9 cellular contexts compared by ENCODE assay signal in the genomic region with DNA sequence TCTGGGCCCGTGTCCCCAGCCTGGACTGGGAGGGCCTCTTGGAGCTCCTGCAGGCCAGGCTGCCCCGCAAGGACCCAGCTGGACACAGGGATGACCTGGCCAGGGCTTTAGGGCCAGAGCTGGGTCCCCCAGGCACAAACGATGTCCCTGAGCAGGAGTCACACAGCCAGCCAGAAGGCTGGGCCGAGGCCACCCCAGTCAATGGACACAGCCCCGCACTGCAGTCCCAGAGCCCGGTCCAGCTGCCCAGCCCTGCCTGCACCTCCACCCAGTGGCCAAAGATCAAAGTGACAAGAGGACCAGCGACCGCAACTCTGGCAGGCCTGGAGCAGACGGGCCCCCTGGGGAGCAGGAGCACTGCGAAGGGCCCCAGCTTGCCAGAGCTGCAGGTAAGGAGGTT. TPM values are rescaled to one million over a fixed set of nuclear protein-coding genes. Genes with fewer than 3 reads are reported as not detected.
DNase-seq lines count a peak whose midpoint lies in the region; ATAC-seq and TF ChIP-seq lines count a peak whose summit lies in the region.
"Had no signal": no experiment of that assay in that cellular context is flagged by ENCODE, and none has a peak within 500 bp of the region (broad histone marks: within the 10 kb centered on the region; RNA-seq: fewer than 3 reads in every experiment).

No MANE protein-coding gene starts in this region.

- no peak for ATAC-seq in HG03135 (IDR thresholded peaks at IDR 0.05; ENCODE audit: unreplicated experiment)
- no peak for ATAC-seq in HG02623 (IDR thresholded peaks at IDR 0.05; ENCODE audit: unreplicated experiment)
- ATAC-seq in HG03342 (IDR thresholded peaks at IDR 0.05; ENCODE audit: unreplicated experiment) = no peak

- no peak overlapping the region for H3K4me3 Mint-ChIP-seq in nephron progenitor cell
- H3K4me3 Mint-ChIP-seq in activated CD4-positive, alpha-beta T cell treated with anti-CD3 and anti-CD28 coated beads, Interleukin-2, amount 10 ng/mL, durations not matched to agents 7 days and 5 days = no peak overlapping the region
- H3K4me3 Mint-ChIP-seq: activated naive CD8-positive, alpha-beta T cell had no signal

- no TSS peak for BruUV-seq in PC-9 (replicated peaks; lab: Mats Ljungman, UMichigan)

- peaks cover 4% of the 10 kb centered on the region for H3K27me3 Mint-ChIP-seq in nephron progenitor cell (ENCODE audit: low read depth, poor library complexity)
- H3K27me3 Mint-ChIP-seq in activated CD4-positive, alpha-beta T cell treated with anti-CD3 and anti-CD28 coated beads, Interleukin-2, amount 10 ng/mL, durations not matched to agents 7 days and 5 days = no peaks in the 10 kb centered on the region

- DNase-seq in BJ (ENCODE audit: low read depth) = no peak
- DNase-seq in PC-9 = peak; percentile 64 to 68
- DNase-seq in fibroblast of mammary gland (ENCODE audit: low read depth) = no peak
- DNase-seq in nephron progenitor cell = peak; percentile 72
- DNase-seq in activated CD4-positive, alpha-beta T cell treated with anti-CD3 and anti-CD28 coated beads, Interleukin-2, amount 10 ng/mL, durations not matched to agents 7 days and 5 days = no peak

- peaks cover 63% of the 10 kb centered on the region for H3K4me1 Mint-ChIP-seq in nephron progenitor cell
- no peaks in the 10 kb centered on the region for H3K4me1 Mint-ChIP-seq in activated CD4-positive, alpha-beta T cell treated with anti-CD3 and anti-CD28 coated beads, Interleukin-2, amount 10 ng/mL, durations not matched to agents 7 days and 5 days

- TF ChIP-seq CTCF in BJ (IDR thresholded peaks at IDR 0.05; ENCODE audit: insufficient read depth, low read depth, low read length) = peak; percentile 42
- TF ChIP-seq CTCF in PC-9 (conservative IDR thresholded peaks at IDR 0.05) = peak; percentile 77
- peak; percentile 35 for TF ChIP-seq CTCF in fibroblast of mammary gland (conservative IDR thresholded peaks at IDR 0.05; ENCODE audit: control insufficient read depth, insufficient read depth, low read depth, low read length)
- peak; percentile 53 for TF ChIP-seq CTCF in nephron progenitor cell (IDR thresholded peaks at IDR 0.05)

- intact Hi-C loops in PC-9 (cut with micrococcal nuclease; ENCODE audit: unreplicated experiment) = no loop called here

- H3K36me3 ChIP-seq in BJ (ENCODE audit: control insufficient read depth, insufficient read depth, low read length) (no peaks in the 10 kb centered on the region), PC-9 (ENCODE audit: low read depth) (no peaks in the 10 kb centered on the region)

- H4K20me1 ChIP-seq in PC-9 (ENCODE audit: insufficient read depth) = no peaks in the 10 kb centered on the region

- no peaks in the 10 kb centered on the region for H3K79me2 ChIP-seq in PC-9 (ENCODE audit: low read depth)

- no peak overlapping the region for H2AFZ ChIP-seq in PC-9

- H3K9me2 ChIP-seq in PC-9 (ENCODE audit: insufficient read depth) = no peaks in the 10 kb centered on the region

- H3K9me3 ChIP-seq in PC-9 (ENCODE audit: insufficient read depth, low read depth) = no peaks in the 10 kb centered on the region

- H3K4me1 ChIP-seq in PC-9 (replicated peaks; ENCODE audit: insufficient read depth) = no peaks in the 10 kb centered on the region

- H3K4me2 ChIP-seq in PC-9 = no peak overlapping the region

- H3F3A ChIP-seq in PC-9 (ENCODE audit: insufficient read depth, low read depth) = peaks cover 8% of the 10 kb centered on the region

- CTCF ChIA-PET in BJ (lab: Yijun Ruan, JAX) (interaction anchor here (0.5 to 1.5 kb wide), 7 partner anchors 16 to 611 kb away, joined by 3 to 6 read pairs (median 3); no protein-coding TSS in a partner anchor), PC-9 (lab: Charles Lee) (interaction anchor here (0.6 to 0.7 kb wide), 2 partner anchors 28 to 114 kb away, joined by 3 read pairs; no protein-coding TSS in a partner anchor)
- CTCF ChIA-PET in activated CD4-positive, alpha-beta T cell treated with anti-CD3 and anti-CD28 coated beads, Interleukin-2, amount 10 ng/mL, durations not matched to agents 7 days and 5 days (lab: Charles Lee) = no interaction called here

- peaks cover 2% of the 10 kb centered on the region for H3K36me3 Mint-ChIP-seq in nephron progenitor cell (ENCODE audit: low read depth)
- H3K36me3 Mint-ChIP-seq in activated CD4-positive, alpha-beta T cell treated with anti-CD3 and anti-CD28 coated beads, Interleukin-2, amount 10 ng/mL, durations not matched to agents 7 days and 5 days (ENCODE audit: low read depth) = no peaks in the 10 kb centered on the region

- H3K27me3 ChIP-seq in BJ (ENCODE audit: control insufficient read depth, insufficient read depth, low read length) (no peaks in the 10 kb centered on the region; the same call in 1 of the 2 replicates), PC-9 (ENCODE audit: insufficient read depth, low read depth) (no peaks in the 10 kb centered on the region)

- no peak overlapping the region for H3K27ac Mint-ChIP-seq in nephron progenitor cell
- no peak overlapping the region for H3K27ac Mint-ChIP-seq in activated CD4-positive, alpha-beta T cell treated with anti-CD3 and anti-CD28 coated beads, Interleukin-2, amount 10 ng/mL, durations not matched to agents 7 days and 5 days
- H3K27ac Mint-ChIP-seq: activated naive CD8-positive, alpha-beta T cell had no signal

- no peaks in the 10 kb centered on the region for H3K9me3 Mint-ChIP-seq in nephron progenitor cell
- H3K9me3 Mint-ChIP-seq in activated CD4-positive, alpha-beta T cell treated with anti-CD3 and anti-CD28 coated beads, Interleukin-2, amount 10 ng/mL, durations not matched to agents 7 days and 5 days = no peaks in the 10 kb centered on the region

- H3K27ac ChIP-seq in PC-9 = no peak overlapping the region

- POLR2A ChIA-PET in BJ (lab: Charles Lee) (no interaction called here), PC-9 (lab: Charles Lee; ENCODE audit: unreplicated experiment) (no interaction called here)
- POLR2A ChIA-PET in activated CD4-positive, alpha-beta T cell treated with anti-CD3 and anti-CD28 coated beads, Interleukin-2, amount 10 ng/mL, durations not matched to agents 7 days and 5 days (lab: Charles Lee) = no interaction called here

- H3K4me3 ChIP-seq in BJ (ENCODE audit: low read depth, low read length) (no peak overlapping the region), PC-9 (no peak overlapping the region), fibroblast of mammary gland (ENCODE audit: control insufficient read depth, low read depth, low read length) (no peak overlapping the region)

RNA-seq across cellular contexts. Expression of gene TRIOBP, which starts 38.2 kb away (rescaled TPM):
- polyA plus RNA-seq in BJ (2011; rRNA removed) = 52.0 and 73.9 TPM in 2 replicates
- 86.6 and 99.0 TPM in 2 replicates for polyA minus RNA-seq in BJ (2011; rRNA and poly(A)+ RNA removed)
- total RNA-seq in PC-9 (2021) = 170 and 172 TPM in 2 replicates
- 10 to 100 TPM; 44.1 to 53.5 TPM for total RNA-seq in activated CD4-positive, alpha-beta T cell treated with anti-CD3 and anti-CD28 coated beads, Interleukin-2, amount 10 ng/mL, durations not matched to agents 7 days and 5 days

RNA-seq across cellular contexts. Expression of gene NOL12, which starts 48.9 kb away (rescaled TPM):
- 11.0 and 16.5 TPM in 2 replicates for polyA plus RNA-seq in BJ (2011; rRNA removed)
- polyA minus RNA-seq in BJ (2011; rRNA and poly(A)+ RNA removed) = 6.8 and 8.0 TPM in 2 replicates
- 42.1 and 44.3 TPM in 2 replicates for total RNA-seq in PC-9 (2021)
- total RNA-seq in activated CD4-positive, alpha-beta T cell treated with anti-CD3 and anti-CD28 coated beads, Interleukin-2, amount 10 ng/mL, durations not matched to agents 7 days and 5 days = 10 to 100 TPM; 57.3 to 57.7 TPM

RNA-seq across cellular contexts. Expression of gene LGALS1, which starts 59.6 kb away (rescaled TPM):
- polyA plus RNA-seq in BJ (2011; rRNA removed) = 9,083 and 9,143 TPM in 2 replicates
- polyA minus RNA-seq in BJ (2011; rRNA and poly(A)+ RNA removed) = 3,496 and 6,684 TPM in 2 replicates
- 734 and 791 TPM in 2 replicates for total RNA-seq in PC-9 (2021)
- 1,000 to 10,000 TPM; 1,140 to 1,273 TPM for total RNA-seq in activated CD4-positive, alpha-beta T cell treated with anti-CD3 and anti-CD28 coated beads, Interleukin-2, amount 10 ng/mL, durations not matched to agents 7 days and 5 days

Comparison
In these comparisons a context has a peak if more than half of its experiments do, and no peak if none do; other contexts are left out.
1. DNase-seq: peak in PC-9 (2 of 2) and nephron progenitor cell (single experiment); none in BJ (single experiment), fibroblast of mammary gland (single experiment) and activated CD4-positive, alpha-beta T cell treated with anti-CD3 and anti-CD28 coated beads, Interleukin-2, amount 10 ng/mL, durations not matched to agents 7 days and 5 days (single experiment).
2. Peak in every context shown above with its lines, with median percentiles within 50 percentile points of each other: CTCF ChIP-seq.